In the genomic region with DNA sequence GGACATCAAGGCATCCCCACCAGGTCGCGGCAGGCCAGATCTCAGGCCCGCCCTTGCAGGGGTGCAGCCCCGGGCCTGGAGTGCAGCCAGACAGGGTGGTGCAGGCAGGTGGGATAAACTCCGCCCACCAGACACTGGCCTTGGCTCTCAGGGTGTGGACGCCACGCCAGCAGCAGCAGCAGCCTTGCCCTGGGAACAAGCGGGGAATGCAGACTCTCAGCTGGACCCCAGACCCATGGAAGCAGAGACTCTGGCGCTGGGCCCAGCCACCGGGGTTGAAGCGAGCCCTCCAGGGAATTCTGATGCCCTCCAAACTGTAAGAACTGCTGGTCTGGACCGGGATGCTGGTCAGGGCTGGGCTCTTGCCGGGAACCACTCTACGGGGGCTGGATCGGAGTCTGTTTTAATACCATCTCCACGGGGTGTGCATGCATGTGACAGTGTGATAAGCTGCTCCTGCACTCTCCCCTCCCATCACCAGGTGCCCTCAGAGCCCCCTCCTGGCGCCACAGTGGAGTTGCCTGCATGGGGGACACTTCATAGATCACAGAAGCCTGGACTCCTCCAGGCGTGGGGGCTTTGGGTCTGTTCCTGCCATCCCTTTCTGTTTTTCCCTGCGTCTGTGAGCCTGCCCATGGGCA, we compare ENCODE assay signal across 15 cellular contexts.
A peak's percentile ranks its signal among the peaks of the same experiment; 100 is the strongest.
DNase-seq lines count a peak whose midpoint lies in the region; ATAC-seq and TF ChIP-seq lines count a peak whose summit lies in the region.
"Had no signal": no experiment of that assay in that cellular context is flagged by ENCODE, and none has a peak within 500 bp of the region (broad histone marks: within the 10 kb centered on the region; RNA-seq: fewer than 3 reads in every experiment).

No MANE protein-coding gene starts in this region.

- H3K4me1 Mint-ChIP-seq in glutamatergic neuron (ENCODE audit: low read depth, unreplicated experiment) = peaks cover 11% of the 10 kb centered on the region
- no peaks in the 10 kb centered on the region for H3K4me1 Mint-ChIP-seq in activated T-cell treated with anti-CD3 and anti-CD28 coated beads, Interleukin-2, amount 50 U/mL, for 72 hours (ENCODE audit: low read depth)

- no peak overlapping the region for H3K4me3 Mint-ChIP-seq in glutamatergic neuron (ENCODE audit: unreplicated experiment)
- H3K4me3 Mint-ChIP-seq in activated T-cell treated with anti-CD3 and anti-CD28 coated beads, Interleukin-2, amount 50 U/mL, for 72 hours = no peak overlapping the region

- TF ChIP-seq CTCF in glutamatergic neuron (IDR thresholded peaks at IDR 0.05; ENCODE audit: partially characterized antibody, unreplicated experiment) = no peak

- peak; percentile 19 for DNase-seq in activated CD4-positive, alpha-beta T cell treated with anti-CD3 and anti-CD28 coated beads for 48 hours
- no peak for DNase-seq in activated CD4-positive, alpha-beta T cell treated with anti-CD3 and anti-CD28 coated beads for 4 hours
- peak; percentile 23 for DNase-seq in OCI-M1 (lab: John Stamatoyannopoulos, UW)
- peak; percentile 35 for DNase-seq in glutamatergic neuron
- DNase-seq in stimulated activated CD8-positive, alpha-beta memory T cell treated with anti-CD3 and anti-CD28 coated beads, Interleukin-4, amount 100 ng/mL, for 48 hours = peak; percentile 29
- no peak for DNase-seq in DMS79 (lab: John Stamatoyannopoulos, UW)
- DNase-seq in activated T-cell treated with anti-CD3 and anti-CD28 coated beads, Interleukin-2, amount 50 U/mL, for 72 hours = no peak
- DNase-seq: activated CD8-positive, alpha-beta memory T cell treated with anti-CD3 and anti-CD28 coated beads for 24 hours; activated naive CD4-positive, alpha-beta T cell; central memory CD4-positive, alpha-beta T cell; hippocampal formation; mesenchymal stem cell; NCI-H187 treated with DMSO at 0.1 percent for 48 hours; T-helper 1 cell had no signal

- no peak overlapping the region for H3K27ac Mint-ChIP-seq in glutamatergic neuron (ENCODE audit: unreplicated experiment)
- no peak overlapping the region for H3K27ac Mint-ChIP-seq in activated T-cell treated with anti-CD3 and anti-CD28 coated beads, Interleukin-2, amount 50 U/mL, for 72 hours

- no peaks in the 10 kb centered on the region for H3K36me3 Mint-ChIP-seq in glutamatergic neuron (ENCODE audit: unreplicated experiment)
- no peaks in the 10 kb centered on the region for H3K36me3 Mint-ChIP-seq in activated T-cell treated with anti-CD3 and anti-CD28 coated beads, Interleukin-2, amount 50 U/mL, for 72 hours (ENCODE audit: insufficient read depth in 2 of 2)

- ATAC-seq in GM21367 (IDR thresholded peaks at IDR 0.05; ENCODE audit: unreplicated experiment) = no peak
- no peak for ATAC-seq in activated T-cell treated with anti-CD3 and anti-CD28 coated beads, Interleukin-2, amount 50 U/mL, for 72 hours (replicated peaks in 1 of 2)

- peaks cover 8% of the 10 kb centered on the region for H3K27me3 Mint-ChIP-seq in glutamatergic neuron (ENCODE audit: unreplicated experiment)
- no peaks in the 10 kb centered on the region for H3K27me3 Mint-ChIP-seq in activated T-cell treated with anti-CD3 and anti-CD28 coated beads, Interleukin-2, amount 50 U/mL, for 72 hours (ENCODE audit: low read depth)

- peaks cover 7% of the 10 kb centered on the region for H3K9me3 Mint-ChIP-seq in glutamatergic neuron (ENCODE audit: unreplicated experiment)
- H3K9me3 Mint-ChIP-seq in activated T-cell treated with anti-CD3 and anti-CD28 coated beads, Interleukin-2, amount 50 U/mL, for 72 hours = no peaks in the 10 kb centered on the region

Comparison
In these comparisons a context has a peak if more than half of its experiments do, and no peak if none do; other contexts are left out.
1. DNase-seq: peak in activated CD4-positive, alpha-beta T cell treated with anti-CD3 and anti-CD28 coated beads for 48 hours (single experiment), OCI-M1 (single experiment), glutamatergic neuron (single experiment) and stimulated activated CD8-positive, alpha-beta memory T cell treated with anti-CD3 and anti-CD28 coated beads, Interleukin-4, amount 100 ng/mL, for 48 hours (single experiment); none in activated CD4-positive, alpha-beta T cell treated with anti-CD3 and anti-CD28 coated beads for 4 hours (0 of 2), DMS79 (single experiment) and activated T-cell treated with anti-CD3 and anti-CD28 coated beads, Interleukin-2, amount 50 U/mL, for 72 hours (0 of 2).